ENCODE assay signal across 2 cellular contexts in genomic region chr19:10449037-10449436, GRCh38.
A peak's percentile ranks its signal among the peaks of the same experiment; 100 is the strongest.
TF ChIP-seq lines count a peak whose summit lies in the region.

No MANE protein-coding gene starts in this region.

TF ChIP-seq in HepG2, 621 proteins besides CTCF, POLR2A, EP300 and RAD21:
- TF ChIP-seq ZNF768 (CRISPR knock-in tag; IDR thresholded peaks at IDR 0.05) (peak; percentile 93), FOXO4 (CRISPR knock-in tag; conservative IDR thresholded peaks at IDR 0.05) (no peak)

TF ChIP-seq in K562, 482 proteins besides CTCF, POLR2A, EP300 and RAD21:
- peak; percentile 74; the same call in 1 of the 2 replicates for TF ChIP-seq SMARCA5 (IDR thresholded peaks at IDR 0.05)
- TF ChIP-seq BCOR (IDR thresholded peaks at IDR 0.05), result peak; percentile 90
- peak; percentile 62 for TF ChIP-seq RBM25 (IDR thresholded peaks at IDR 0.05; ENCODE audit: low read depth, low read length, severe bottlenecking)
- peak; percentile 78 for TF ChIP-seq ZFP36 (IDR thresholded peaks at IDR 0.05; ENCODE audit: low read depth, low read length, partially characterized antibody)
- TF ChIP-seq TARDBP (IDR thresholded peaks at IDR 0.05), result no peak
